In genomic region chr1:59474496-59474895, GRCh38 we compare ENCODE assay signal across 23 cellular contexts.
"Had no signal": no experiment of that assay in that cellular context is flagged by ENCODE, and none has a peak within 500 bp of the region (broad histone marks: within the 10 kb centered on the region; RNA-seq: fewer than 3 reads in every experiment).

No MANE protein-coding gene starts in this region.

- H3K36me3 ChIP-seq: heart right ventricle, left lung, lower lobe of right lung, prostate gland, upper lobe of right lung, vagina had no signal

- DNase-seq: effector memory CD4-positive, alpha-beta T cell; heart right ventricle; hypothalamus; left lung; lower lobe of right lung; naive thymus-derived CD4-positive, alpha-beta T cell; nephron progenitor cell; stimulated activated CD4-positive, alpha-beta T cell treated with anti-CD3 and anti-CD28 coated beads, Interleukin-12 subunit alpha, Interleukin-12 subunit beta, amount 100 ng/mL, for 4 hours; testis; upper lobe of right lung had no signal

- H3K9me3 ChIP-seq: left lung, lower lobe of right lung, prostate gland, testis, tibial nerve, upper lobe of right lung, vagina had no signal

- H3K27me3 ChIP-seq: heart right ventricle, left lung, testis, tibial nerve, upper lobe of right lung, vagina had no signal

- H3K4me1 Mint-ChIP-seq: memory B cell had no signal

- H3K27me3 Mint-ChIP-seq: memory B cell; naive thymus-derived CD4-positive, alpha-beta T cell; stimulated activated naive CD8-positive, alpha-beta T cell treated with anti-CD3 and anti-CD28 coated beads, Interleukin-15, amount 100 ng/mL, for 72 hours had no signal

- FAIRE-seq: endometrium, frontal cortex, islet of Langerhans had no signal

- H3K4me3 ChIP-seq: heart right ventricle, left lung, lower lobe of right lung, prostate gland, skin epidermis, testis, tibial nerve, upper lobe of right lung, vagina had no signal

- H3K4me3 Mint-ChIP-seq: memory B cell; mesothelial cell of epicardium; naive thymus-derived CD4-positive, alpha-beta T cell; nephron progenitor cell had no signal

- H3K27ac Mint-ChIP-seq: memory B cell; mesothelial cell of epicardium; naive thymus-derived CD4-positive, alpha-beta T cell; nephron progenitor cell had no signal

- ATAC-seq: esophagus mucosa; heart right ventricle; left lung; lower lobe of right lung; naive thymus-derived CD4-positive, alpha-beta T cell; sciatic nerve; upper lobe of right lung had no signal

- H3K27ac ChIP-seq: heart right ventricle, left lung, lower lobe of right lung, parathyroid adenoma, prostate gland, skin epidermis, testis, tibial nerve, upper lobe of right lung, vagina had no signal

- H3K4me1 ChIP-seq: left lung, lower lobe of right lung, parathyroid adenoma, prostate gland, testis, tibial nerve, upper lobe of right lung, vagina had no signal
